1 cellular context compared by ENCODE assay signal in the genomic region with DNA sequence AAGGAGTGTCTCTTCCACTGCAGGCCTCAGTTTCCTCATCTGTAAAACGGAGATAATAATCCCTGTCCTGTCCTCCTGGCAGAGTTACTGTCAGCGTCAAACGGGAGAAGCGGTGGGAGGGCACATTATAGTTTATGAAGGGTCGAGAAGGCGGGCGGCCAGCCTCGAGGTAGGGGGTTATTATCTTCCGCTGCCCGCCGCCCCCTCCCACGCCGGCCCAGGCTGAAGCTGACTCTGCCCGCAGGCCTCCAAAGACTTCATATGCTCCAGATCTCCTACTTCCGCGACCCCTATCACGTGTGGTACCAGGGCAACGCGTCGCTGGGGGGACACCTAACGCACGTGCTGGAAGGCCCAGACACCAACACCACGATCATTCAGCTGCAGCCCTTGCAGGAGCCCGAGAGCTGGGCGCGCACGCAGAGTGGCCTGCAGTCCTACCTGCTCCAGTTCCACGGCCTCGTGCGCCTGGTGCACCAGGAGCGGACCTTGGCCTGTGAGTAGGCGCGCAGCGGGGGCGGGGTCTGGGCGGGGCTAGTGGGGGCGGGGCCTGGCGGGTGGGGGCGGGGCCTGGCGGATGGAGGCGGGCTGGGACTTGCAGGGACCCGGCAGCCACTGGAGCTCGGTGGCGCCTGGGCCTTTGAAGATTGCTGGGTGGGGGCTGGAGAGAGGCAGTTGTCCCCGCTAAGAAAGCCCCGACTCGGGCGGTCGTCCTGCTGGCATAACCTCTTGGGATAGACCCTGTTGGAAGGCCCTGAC.
TF ChIP-seq lines count a peak whose summit lies in the region.

No MANE protein-coding gene starts in this region.

TF ChIP-seq in HepG2, 621 proteins besides CTCF, POLR2A, EP300 and RAD21 (continued from another document and continues in another):
- TF ChIP-seq HNRNPL (IDR thresholded peaks at IDR 0.05; ENCODE audit: low read depth, low read length), result peak; percentile 88; the same call in 1 of the 2 replicates
- no peak for TF ChIP-seq RCOR2 (CRISPR knock-in tag; IDR thresholded peaks at IDR 0.05)
- TF ChIP-seq AGO1 (IDR thresholded peaks at IDR 0.05; ENCODE audit: low read depth, low read length, poor library complexity, severe bottlenecking), result peak; percentile 68
- TF ChIP-seq SALL2 (CRISPR knock-in tag; IDR thresholded peaks at IDR 0.05), result 0 out of 2 replicates have a peak, but pooled peaks have one; percentile 62
- TF ChIP-seq ZMYM2 (CRISPR knock-in tag; IDR thresholded peaks at IDR 0.05), result peak; percentile 56; the same call in 1 of the 2 replicates
- peak; percentile 64; the same call in 1 of the 2 replicates for TF ChIP-seq ZBTB21 (CRISPR knock-in tag; IDR thresholded peaks at IDR 0.05)
- TF ChIP-seq, protein P1, sequence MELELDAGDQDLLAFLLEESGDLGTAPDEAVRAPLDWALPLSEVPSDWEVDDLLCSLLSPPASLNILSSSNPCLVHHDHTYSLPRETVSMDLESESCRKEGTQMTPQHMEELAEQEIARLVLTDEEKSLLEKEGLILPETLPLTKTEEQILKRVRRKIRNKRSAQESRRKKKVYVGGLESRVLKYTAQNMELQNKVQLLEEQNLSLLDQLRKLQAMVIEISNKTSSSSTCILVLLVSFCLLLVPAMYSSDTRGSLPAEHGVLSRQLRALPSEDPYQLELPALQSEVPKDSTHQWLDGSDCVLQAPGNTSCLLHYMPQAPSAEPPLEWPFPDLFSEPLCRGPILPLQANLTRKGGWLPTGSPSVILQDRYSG (CRISPR knock-in tag; IDR thresholded peaks at IDR 0.05), result 0 out of 2 replicates have a peak, but pooled peaks have one; percentile 47
- TF ChIP-seq ZGPAT (CRISPR knock-in tag; IDR thresholded peaks at IDR 0.05), result peak; percentile 91
- TF ChIP-seq AHDC1 (CRISPR knock-in tag; IDR thresholded peaks at IDR 0.05; ENCODE audit: borderline replicate concordance), result no peak
- 0 out of 2 replicates have a peak, but pooled peaks have one; percentile 61 for TF ChIP-seq CAMTA2 (CRISPR knock-in tag; IDR thresholded peaks at IDR 0.05; ENCODE audit: borderline replicate concordance)
- peak; percentile 77 for TF ChIP-seq GATAD2A (CRISPR knock-in tag; IDR thresholded peaks at IDR 0.05)
- peak; percentile 58 to 90; a peak in 3 of 4 replicates for TF ChIP-seq HMGXB4 (CRISPR knock-in tag; IDR thresholded peaks at IDR 0.05; ENCODE audit: borderline replicate concordance in 1 of 2, low read depth in 1 of 2)
- TF ChIP-seq NFATC3 (CRISPR knock-in tag; IDR thresholded peaks at IDR 0.05), result no peak
- no peak for TF ChIP-seq HDAC6 (IDR thresholded peaks at IDR 0.05; ENCODE audit: low read depth, low read length)
- peak; percentile 89 to 90; a peak in 3 of 4 replicates for TF ChIP-seq KLF16 (CRISPR knock-in tag; IDR thresholded peaks at IDR 0.05)
- TF ChIP-seq RFXANK (CRISPR knock-in tag; IDR thresholded peaks at IDR 0.05), result peak; percentile 76; the same call in 1 of the 2 replicates
- peak; percentile 84; the same call in 1 of the 2 replicates for TF ChIP-seq ZNF724P (CRISPR knock-in tag; IDR thresholded peaks at IDR 0.05; ENCODE audit: borderline replicate concordance)
- TF ChIP-seq MTF1 (CRISPR knock-in tag; IDR thresholded peaks at IDR 0.05), result no peak
- TF ChIP-seq ZNF30 (CRISPR knock-in tag; IDR thresholded peaks at IDR 0.05), result peak; percentile 63
- TF ChIP-seq BHLHE40 (IDR thresholded peaks at IDR 0.05; ENCODE audit: low read length), result peak; percentile 90
- TF ChIP-seq ZBTB34 (CRISPR knock-in tag; IDR thresholded peaks at IDR 0.05), result peak; percentile 90
- TF ChIP-seq, protein P2, sequence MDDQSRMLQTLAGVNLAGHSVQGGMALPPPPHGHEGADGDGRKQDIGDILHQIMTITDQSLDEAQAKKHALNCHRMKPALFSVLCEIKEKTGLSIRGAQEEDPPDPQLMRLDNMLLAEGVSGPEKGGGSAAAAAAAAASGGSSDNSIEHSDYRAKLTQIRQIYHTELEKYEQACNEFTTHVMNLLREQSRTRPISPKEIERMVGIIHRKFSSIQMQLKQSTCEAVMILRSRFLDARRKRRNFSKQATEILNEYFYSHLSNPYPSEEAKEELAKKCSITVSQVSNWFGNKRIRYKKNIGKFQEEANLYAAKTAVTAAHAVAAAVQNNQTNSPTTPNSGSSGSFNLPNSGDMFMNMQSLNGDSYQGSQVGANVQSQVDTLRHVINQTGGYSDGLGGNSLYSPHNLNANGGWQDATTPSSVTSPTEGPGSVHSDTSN (CRISPR knock-in tag; IDR thresholded peaks at IDR 0.05; ENCODE audit: borderline replicate concordance), result no peak
- TF ChIP-seq, protein P3, sequence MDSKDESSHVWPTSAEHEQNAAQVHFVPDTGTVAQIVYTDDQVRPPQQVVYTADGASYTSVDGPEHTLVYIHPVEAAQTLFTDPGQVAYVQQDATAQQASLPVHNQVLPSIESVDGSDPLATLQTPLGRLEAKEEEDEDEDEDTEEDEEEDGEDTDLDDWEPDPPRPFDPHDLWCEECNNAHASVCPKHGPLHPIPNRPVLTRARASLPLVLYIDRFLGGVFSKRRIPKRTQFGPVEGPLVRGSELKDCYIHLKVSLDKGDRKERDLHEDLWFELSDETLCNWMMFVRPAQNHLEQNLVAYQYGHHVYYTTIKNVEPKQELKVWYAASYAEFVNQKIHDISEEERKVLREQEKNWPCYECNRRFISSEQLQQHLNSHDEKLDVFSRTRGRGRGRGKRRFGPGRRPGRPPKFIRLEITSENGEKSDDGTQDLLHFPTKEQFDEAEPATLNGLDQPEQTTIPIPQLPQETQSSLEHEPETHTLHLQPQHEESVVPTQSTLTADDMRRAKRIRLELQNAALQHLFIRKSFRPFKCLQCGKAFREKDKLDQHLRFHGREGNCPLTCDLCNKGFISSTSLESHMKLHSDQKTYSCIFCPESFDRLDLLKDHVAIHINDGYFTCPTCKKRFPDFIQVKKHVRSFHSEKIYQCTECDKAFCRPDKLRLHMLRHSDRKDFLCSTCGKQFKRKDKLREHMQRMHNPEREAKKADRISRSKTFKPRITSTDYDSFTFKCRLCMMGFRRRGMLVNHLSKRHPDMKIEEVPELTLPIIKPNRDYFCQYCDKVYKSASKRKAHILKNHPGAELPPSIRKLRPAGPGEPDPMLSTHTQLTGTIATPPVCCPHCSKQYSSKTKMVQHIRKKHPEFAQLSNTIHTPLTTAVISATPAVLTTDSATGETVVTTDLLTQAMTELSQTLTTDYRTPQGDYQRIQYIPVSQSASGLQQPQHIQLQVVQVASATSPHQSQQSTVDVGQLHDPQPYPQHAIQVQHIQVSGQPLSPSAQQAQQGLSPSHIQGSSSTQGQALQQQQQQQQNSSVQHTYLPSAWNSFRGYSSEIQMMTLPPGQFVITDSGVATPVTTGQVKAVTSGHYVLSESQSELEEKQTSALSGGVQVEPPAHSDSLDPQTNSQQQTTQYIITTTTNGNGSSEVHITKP (CRISPR knock-in tag; IDR thresholded peaks at IDR 0.05; ENCODE audit: low read depth), result peak; percentile 65; the same call in 1 of the 2 replicates
- TF ChIP-seq HMG20A (CRISPR knock-in tag; IDR thresholded peaks at IDR 0.05; ENCODE audit: borderline replicate concordance), result no peak
- no peak for TF ChIP-seq ZNF121 (CRISPR knock-in tag; IDR thresholded peaks at IDR 0.05)
- TF ChIP-seq RELA (CRISPR knock-in tag; IDR thresholded peaks at IDR 0.05), result no peak
- peak; percentile 90; the same call in 1 of the 2 replicates for TF ChIP-seq MIER3 (CRISPR knock-in tag; IDR thresholded peaks at IDR 0.05; ENCODE audit: borderline replicate concordance)
- TF ChIP-seq ZNF562 (CRISPR knock-in tag; IDR thresholded peaks at IDR 0.05; ENCODE audit: borderline replicate concordance), result peak; percentile 56; the same call in 1 of the 2 replicates
- no peak for TF ChIP-seq TCF12 (IDR thresholded peaks at IDR 0.05)
- TF ChIP-seq TCF12 (CRISPR knock-in tag; IDR thresholded peaks at IDR 0.05), result no peak; the same call in 1 of the 2 replicates
- TF ChIP-seq ZNF225 (CRISPR knock-in tag; IDR thresholded peaks at IDR 0.05), result peak; percentile 96
- TF ChIP-seq HNRNPH1 (optimal IDR thresholded peaks at IDR 0.05; ENCODE audit: low read depth, low read length), result no peak
- TF ChIP-seq ZNF644 (CRISPR knock-in tag; IDR thresholded peaks at IDR 0.05; ENCODE audit: low read depth), result peak; percentile 66; the same call in 1 of the 2 replicates
- peak; percentile 54; the same call in 1 of the 2 replicates for TF ChIP-seq ZNF343 (CRISPR knock-in tag; IDR thresholded peaks at IDR 0.05)
- no peak for TF ChIP-seq TBP (CRISPR knock-in tag; IDR thresholded peaks at IDR 0.05)
- TF ChIP-seq ZFYVE20 (CRISPR knock-in tag; IDR thresholded peaks at IDR 0.05; ENCODE audit: borderline replicate concordance, low read depth), result peak; percentile 70; the same call in 1 of the 2 replicates
- TF ChIP-seq, protein P4, sequence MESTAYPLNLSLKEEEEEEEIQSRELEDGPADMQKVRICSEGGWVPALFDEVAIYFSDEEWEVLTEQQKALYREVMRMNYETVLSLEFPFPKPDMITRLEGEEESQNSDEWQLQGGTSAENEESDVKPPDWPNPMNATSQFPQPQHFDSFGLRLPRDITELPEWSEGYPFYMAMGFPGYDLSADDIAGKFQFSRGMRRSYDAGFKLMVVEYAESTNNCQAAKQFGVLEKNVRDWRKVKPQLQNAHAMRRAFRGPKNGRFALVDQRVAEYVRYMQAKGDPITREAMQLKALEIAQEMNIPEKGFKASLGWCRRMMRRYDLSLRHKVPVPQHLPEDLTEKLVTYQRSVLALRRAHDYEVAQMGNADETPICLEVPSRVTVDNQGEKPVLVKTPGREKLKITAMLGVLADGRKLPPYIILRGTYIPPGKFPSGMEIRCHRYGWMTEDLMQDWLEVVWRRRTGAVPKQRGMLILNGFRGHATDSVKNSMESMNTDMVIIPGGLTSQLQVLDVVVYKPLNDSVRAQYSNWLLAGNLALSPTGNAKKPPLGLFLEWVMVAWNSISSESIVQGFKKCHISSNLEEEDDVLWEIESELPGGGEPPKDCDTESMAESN (CRISPR knock-in tag; conservative IDR thresholded peaks at IDR 0.05), result peak; percentile 91
- TF ChIP-seq, protein P5, sequence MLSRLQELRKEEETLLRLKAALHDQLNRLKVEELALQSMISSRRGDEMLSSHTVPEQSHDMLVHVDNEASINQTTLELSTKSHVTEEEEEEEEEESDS (CRISPR knock-in tag; IDR thresholded peaks at IDR 0.05; ENCODE audit: borderline replicate concordance), result 0 out of 2 replicates have a peak, but pooled peaks have one; percentile 22
- TF ChIP-seq BCL6 (CRISPR knock-in tag; IDR thresholded peaks at IDR 0.05), result peak; percentile 65; the same call in 1 of the 2 replicates
